Comparison of ENCODE assay signal across 28 cellular contexts in the genomic region with DNA sequence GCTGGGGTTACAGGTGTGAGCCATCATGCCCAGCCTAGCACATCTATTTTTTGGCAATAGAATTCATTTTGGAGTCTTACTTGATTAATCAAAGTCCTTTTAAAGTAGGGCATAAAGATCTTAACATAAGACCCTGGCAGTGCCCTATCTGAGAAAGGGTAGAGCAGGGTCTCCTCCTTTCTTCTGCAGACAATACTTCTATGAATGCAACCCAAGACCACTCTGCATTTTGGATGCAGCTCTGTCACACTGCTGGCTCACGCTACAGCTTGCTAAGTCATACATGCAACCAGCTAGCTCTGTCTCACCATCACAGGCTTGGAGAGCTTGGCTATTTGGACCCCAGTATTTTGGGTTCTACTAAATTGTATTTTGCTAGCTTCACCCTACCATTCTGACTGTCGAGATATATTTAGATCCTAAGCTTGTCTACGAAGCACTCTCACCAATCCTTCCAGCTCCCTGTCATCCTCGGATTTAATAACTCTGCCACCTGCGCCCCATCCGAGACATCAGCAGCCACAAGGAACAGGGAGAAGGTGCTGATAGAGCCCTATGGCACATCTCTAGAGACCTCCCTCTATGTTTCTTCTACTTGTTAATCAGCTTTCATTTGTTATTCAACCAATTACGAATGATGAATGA. TPM values are rescaled to one million over a fixed set of nuclear protein-coding genes. Genes with fewer than 3 reads are reported as not detected.
"Had no signal": no experiment of that assay in that cellular context is flagged by ENCODE, and none has a peak within 500 bp of the region (broad histone marks: within the 10 kb centered on the region; RNA-seq: fewer than 3 reads in every experiment).

No MANE protein-coding gene starts in this region.

- DNase-seq: activated CD4-positive, alpha-beta T cell treated with anti-CD3 and anti-CD28 coated beads, Interleukin-2, amount 50 U/mL, for 1 hour; activated CD4-positive, CD25-positive, alpha-beta regulatory T cell; activated CD8-positive, alpha-beta memory T cell treated with anti-CD3 and anti-CD28 coated beads, Interleukin-2, amount 50 U/mL, for 48 hours; activated CD8-positive, alpha-beta T cell treated with anti-CD3 and anti-CD28 coated beads, Interleukin-2, amount 10 ng/mL, durations not matched to agents 7 days and 5 days; activated naive CD4-positive, alpha-beta T cell treated with anti-CD3 and anti-CD28 coated beads, Interleukin-2, amount 50 U/mL, for 16 hours; activated naive CD8-positive, alpha-beta T cell treated with anti-CD3 and anti-CD28 coated beads, Interleukin-2, amount 10 ng/mL, durations not matched to agents 7 days and 5 days; activated T-cell treated with anti-CD3 and anti-CD28 coated beads, Interleukin-2, amount 50 U/mL, for 1 hour; adrenal gland; central memory CD4-positive, alpha-beta T cell; MG63; MV-4-11; NCI-H1092 treated with DMSO at 0.1 percent for 48 hours; NCI-H1417 treated with DMSO at 0.1 percent for 48 hours; NCI-H1694; NCI-H2029; NCI-H2107; NCI-H2171 treated with DMSO at 0.1 percent for 48 hours; NCI-H345; NCI-H510A; NCI-H526 treated with DMSO at 0.1 percent for 48 hours; PC-3; SHP77 treated with DMSO at 0.1 percent for 48 hours; T-helper 1 cell had no signal

- H3K4me1 ChIP-seq: adrenal gland, breast epithelium had no signal

- H3K27ac ChIP-seq: adrenal gland, breast epithelium, KMS-11, VCaP had no signal

- H3K9me3 Mint-ChIP-seq: activated naive CD8-positive, alpha-beta T cell treated with anti-CD3 and anti-CD28 coated beads, Interleukin-2, amount 10 ng/mL, durations not matched to agents 7 days and 5 days had no signal

- H3K4me1 Mint-ChIP-seq: activated naive CD8-positive, alpha-beta T cell treated with anti-CD3 and anti-CD28 coated beads, Interleukin-2, amount 10 ng/mL, durations not matched to agents 7 days and 5 days had no signal

- H3K27me3 Mint-ChIP-seq: activated naive CD8-positive, alpha-beta T cell treated with anti-CD3 and anti-CD28 coated beads, Interleukin-2, amount 10 ng/mL, durations not matched to agents 7 days and 5 days had no signal

- H3K27me3 ChIP-seq: adrenal gland had no signal

- H3K36me3 ChIP-seq: adrenal gland, breast epithelium, MG63 had no signal

- H3K4me3 Mint-ChIP-seq: activated CD8-positive, alpha-beta T cell treated with anti-CD3 and anti-CD28 coated beads, Interleukin-2, amount 10 ng/mL, durations not matched to agents 7 days and 5 days; activated naive CD8-positive, alpha-beta T cell treated with anti-CD3 and anti-CD28 coated beads, Interleukin-2, amount 10 ng/mL, durations not matched to agents 7 days and 5 days had no signal

- H3K36me3 Mint-ChIP-seq: activated naive CD8-positive, alpha-beta T cell treated with anti-CD3 and anti-CD28 coated beads, Interleukin-2, amount 10 ng/mL, durations not matched to agents 7 days and 5 days had no signal

- H3K4me2 ChIP-seq: KMS-11 had no signal

- H3K9me3 ChIP-seq: adrenal gland, breast epithelium, MG63 had no signal

- H3K4me3 ChIP-seq: adrenal gland, breast epithelium, MG63 had no signal

- H3K9ac ChIP-seq: KMS-11 had no signal

- H3K27ac Mint-ChIP-seq: activated CD8-positive, alpha-beta T cell treated with anti-CD3 and anti-CD28 coated beads, Interleukin-2, amount 10 ng/mL, durations not matched to agents 7 days and 5 days; activated naive CD8-positive, alpha-beta T cell treated with anti-CD3 and anti-CD28 coated beads, Interleukin-2, amount 10 ng/mL, durations not matched to agents 7 days and 5 days had no signal

RNA-seq across cellular contexts. Expression of a gene that starts 45.1 kb away (rescaled TPM):
- total RNA-seq: activated CD8-positive, alpha-beta T cell treated with anti-CD3 and anti-CD28 coated beads, Interleukin-2, amount 10 ng/mL, durations not matched to agents 7 days and 5 days; activated naive CD8-positive, alpha-beta T cell treated with anti-CD3 and anti-CD28 coated beads, Interleukin-2, amount 10 ng/mL, durations not matched to agents 7 days and 5 days; breast epithelium; PC-3; SK-MEL-5; T-helper 2 cell treated with Interferon-gamma antibody and Interleukin-4, amounts not matched to agents 100 ng/mL and 5 ng/mL, for 36 hours had no signal
